Comparison of ENCODE assay signal across 10 cellular contexts in the genomic region with DNA sequence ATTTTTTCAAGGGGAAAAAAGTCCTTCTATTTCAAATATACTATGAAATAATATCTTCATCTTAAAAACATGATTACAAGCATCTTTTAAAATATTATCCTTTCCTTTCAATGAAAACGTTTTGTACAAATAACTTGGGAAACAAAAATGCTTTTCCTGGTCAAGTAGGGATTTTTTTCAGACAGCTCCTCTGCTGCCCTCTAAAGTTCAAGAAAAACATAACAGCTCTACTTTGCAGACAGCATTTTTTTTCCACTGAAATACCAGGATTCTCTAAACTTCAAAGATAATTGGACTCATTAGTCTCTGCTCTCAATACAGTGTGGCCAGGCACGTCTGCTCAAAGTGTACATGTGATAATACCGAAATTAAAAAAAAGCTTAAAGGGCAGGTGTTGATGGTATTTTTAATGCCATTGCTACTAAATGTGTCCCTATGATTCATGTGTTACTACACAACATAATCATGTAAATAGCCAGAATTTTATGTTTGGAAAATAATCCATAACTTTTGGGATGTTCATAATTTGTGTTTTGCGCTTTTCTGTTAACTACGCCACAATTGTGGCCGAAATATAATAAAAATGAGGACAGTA.
DNase-seq lines count a peak whose midpoint lies in the region; ATAC-seq and TF ChIP-seq lines count a peak whose summit lies in the region.
"Had no signal": no experiment of that assay in that cellular context is flagged by ENCODE, and none has a peak within 500 bp of the region (broad histone marks: within the 10 kb centered on the region; RNA-seq: fewer than 3 reads in every experiment).

No MANE protein-coding gene starts in this region.

- H3K27ac ChIP-seq in brain microvascular endothelial cell, result no peak overlapping the region

- H3K4me3 ChIP-seq in brain microvascular endothelial cell (ENCODE audit: low read depth, low read length) (no peak overlapping the region), mucosa of descending colon (no peak overlapping the region)

- in situ Hi-C loops in brain microvascular endothelial cell (cut with HindIII; ENCODE audit: low pct_ligation_motif_present, low sequenced_read_pairs), result no loop called here

- ATAC-seq in mucosa of descending colon (no peak), GM18867 (IDR thresholded peaks at IDR 0.05; ENCODE audit: unreplicated experiment) (no peak), GM21381 (IDR thresholded peaks at IDR 0.05; ENCODE audit: unreplicated experiment) (no peak)

- intact Hi-C loops in mucosa of descending colon (cut with DNase I, micrococcal nuclease), result no loop called here

- H3K4me1 ChIP-seq in mucosa of descending colon (ENCODE audit: low read depth), result no peaks in the 10 kb centered on the region

- H3K36me3 ChIP-seq in brain microvascular endothelial cell (replicated peaks) (no peaks in the 10 kb centered on the region), mucosa of descending colon (ENCODE audit: low read depth) (no peaks in the 10 kb centered on the region)

- H3K27me3 ChIP-seq in brain microvascular endothelial cell (replicated peaks), result no peaks in the 10 kb centered on the region

- TF ChIP-seq CTCF in LNCAP (IDR thresholded peaks at IDR 0.05) (peak; percentile 66), brain microvascular endothelial cell (IDR thresholded peaks at IDR 0.05; ENCODE audit: low read depth, low read length, missing control alignments) (peak; percentile 62), mucosa of descending colon (IDR thresholded peaks at IDR 0.05) (peak; percentile 14)

- H3K9me3 ChIP-seq in mucosa of descending colon, result no peaks in the 10 kb centered on the region

- peak; percentile 6 for DNase-seq in ELF-1 (ENCODE audit: low read depth, low spot score)
- peak; percentile 7 for DNase-seq in brain microvascular endothelial cell
- no peak for DNase-seq in mucosa of descending colon
- no peak for DNase-seq in stimulated activated CD4-positive, alpha-beta T cell treated with anti-CD3 and anti-CD28 coated beads, Interleukin-4, amount 100 ng/mL, for 1 hour
- no peak for DNase-seq in stimulated activated CD4-positive, alpha-beta T cell treated with anti-CD3 and anti-CD28 coated beads, Interleukin-12 subunit alpha, Interleukin-12 subunit beta, amount 100 ng/mL, for 4 hours
- DNase-seq: activated gamma-delta T cell, occipital lobe had no signal

Comparison
In these comparisons a context has a peak if more than half of its experiments do, and no peak if none do; other contexts are left out.
1. DNase-seq: peak in ELF-1 (single experiment) and brain microvascular endothelial cell (single experiment); none in mucosa of descending colon (0 of 3), stimulated activated CD4-positive, alpha-beta T cell treated with anti-CD3 and anti-CD28 coated beads, Interleukin-4, amount 100 ng/mL, for 1 hour (single experiment) and stimulated activated CD4-positive, alpha-beta T cell treated with anti-CD3 and anti-CD28 coated beads, Interleukin-12 subunit alpha, Interleukin-12 subunit beta, amount 100 ng/mL, for 4 hours (single experiment).
2. CTCF ChIP-seq: peak in every context shown above with its lines; median percentile 66 in LNCAP; 62 in brain microvascular endothelial cell; 14 in mucosa of descending colon.